In genomic region chr16:58249388-58249779, GRCh38 we compare ENCODE assay signal across 8 cellular contexts. TPM values are rescaled to one million over a fixed set of nuclear protein-coding genes. Genes with fewer than 3 reads are reported as not detected.
DNase-seq lines count a peak whose midpoint lies in the region; ATAC-seq and TF ChIP-seq lines count a peak whose summit lies in the region.

No MANE protein-coding gene starts in this region.

- H4K20me1 ChIP-seq in fibroblast of lung (ENCODE audit: control insufficient read depth, extremely low read depth, insufficient read depth, low read length) = no peaks in the 10 kb centered on the region

- no peaks in the 10 kb centered on the region for H3K36me3 Mint-ChIP-seq in progenitor cell of endocrine pancreas (ENCODE audit: insufficient read depth)

- peak overlapping the region; percentile 81 for H2AFZ ChIP-seq in fibroblast of lung (ENCODE audit: low read length)

- H3K4me1 Mint-ChIP-seq in progenitor cell of endocrine pancreas (ENCODE audit: low read depth) = peaks cover 9% of the 10 kb centered on the region

- H3K27me3 ChIP-seq in RWPE2 (ENCODE audit: insufficient read depth, poor library complexity, severe bottlenecking) (no peaks in the 10 kb centered on the region), fibroblast of lung (ENCODE audit: control insufficient read depth, insufficient read depth, low read length) (peaks cover 10% of the 10 kb centered on the region)

- no peak overlapping the region for H3K27ac ChIP-seq in RWPE2 (ENCODE audit: poor library complexity, severe bottlenecking)
- no peak overlapping the region for H3K27ac ChIP-seq in fibroblast of lung (ENCODE audit: insufficient read depth, low read length)

- ATAC-seq in RWPE2 (ENCODE audit: low read depth) = peak; percentile 26
- no peak for ATAC-seq in HG03457 (IDR thresholded peaks at IDR 0.05; ENCODE audit: unreplicated experiment)

- peak overlapping the region; percentile 81 for H3K4me2 ChIP-seq in fibroblast of lung (ENCODE audit: extremely low read depth, insufficient read depth, low read length)

- peak overlapping the region; percentile 87 for H3K4me3 Mint-ChIP-seq in progenitor cell of endocrine pancreas (ENCODE audit: low read depth)

- H3K4me1 ChIP-seq in RWPE2 (ENCODE audit: insufficient read depth, poor library complexity, severe bottlenecking) (no peaks in the 10 kb centered on the region), fibroblast of lung (ENCODE audit: control insufficient read depth, extremely low read depth, insufficient read depth, low read length) (peaks cover 2% of the 10 kb centered on the region)

- no peaks in the 10 kb centered on the region for H3K79me2 ChIP-seq in fibroblast of lung (ENCODE audit: control insufficient read depth, insufficient read depth, low read length)

- H3K4me3 ChIP-seq in GM08714 (ENCODE audit: low read length) (peak overlapping the region; percentile 35; the same call in 1 of the 2 replicates), RWPE2 (ENCODE audit: severe bottlenecking) (peak overlapping the region; percentile 46), fibroblast of lung (replicated peaks in 1 of 4; ENCODE audit: control extremely low read depth in 1 of 4, insufficient read depth in 1 of 4, low read depth in 3 of 4, low read length in 4 of 4) (peak overlapping the region; percentile 76 to 94 (median 82))

- POLR2A ChIA-PET in HEK293T (lab: Yijun Ruan, JAX) = interaction anchor here (0.6 to 1.3 kb wide), 5 partner anchors 10 to 455 kb away, joined by 3 to 11 read pairs (median 4); no protein-coding TSS in a partner anchor

- peak overlapping the region; percentile 79 for H3K9ac ChIP-seq in fibroblast of lung (ENCODE audit: insufficient read depth, low read length)

- no peaks in the 10 kb centered on the region for H3K9me3 Mint-ChIP-seq in progenitor cell of endocrine pancreas (ENCODE audit: low read depth)

- H3K27me3 Mint-ChIP-seq in progenitor cell of endocrine pancreas = peaks cover 12% of the 10 kb centered on the region

- H3K9me3 ChIP-seq in RWPE2 (ENCODE audit: severe bottlenecking) (no peaks in the 10 kb centered on the region), fibroblast of lung (ENCODE audit: control insufficient read depth, insufficient read depth, low read depth, low read length) (no peaks in the 10 kb centered on the region)

- H3K36me3 ChIP-seq in RWPE2 (ENCODE audit: low read depth) = no peaks in the 10 kb centered on the region
- H3K36me3 ChIP-seq in fibroblast of lung (ENCODE audit: control insufficient read depth, insufficient read depth, low read length) = no peaks in the 10 kb centered on the region

- DNase-seq in RWPE2 (ENCODE audit: low spot score) (no peak), fibroblast of lung (ENCODE audit: low read depth in 2 of 2) (no peak), progenitor cell of endocrine pancreas (ENCODE audit: low spot score, unreplicated experiment) (no peak), HEK293T (ENCODE audit: extremely low spot score) (no peak), DMS153 (lab: John Stamatoyannopoulos, UW) (no peak), NCI-H2171 treated with DMSO at 0.1 percent for 48 hours (lab: John Stamatoyannopoulos, UW) (no peak)

- CTCF ChIA-PET in HEK293T (lab: Yijun Ruan, JAX) = no interaction called here

- TF ChIP-seq CTCF in RWPE2 (IDR thresholded peaks at IDR 0.05; ENCODE audit: poor library complexity, severe bottlenecking) = no peak
- no peak for TF ChIP-seq CTCF in fibroblast of lung (conservative IDR thresholded peaks at IDR 0.05 in 1 of 2, IDR thresholded peaks at IDR 0.05 in 1 of 2; ENCODE audit: low read depth in 1 of 2, low read length in 2 of 2)
- TF ChIP-seq CTCF in progenitor cell of endocrine pancreas (IDR thresholded peaks at IDR 0.05; ENCODE audit: unreplicated experiment) = no peak

- H3K27ac Mint-ChIP-seq in progenitor cell of endocrine pancreas = peak overlapping the region; percentile 14

TF ChIP-seq in HEK293T, 16 proteins besides CTCF, POLR2A, EP300 and RAD21:
- TF ChIP-seq SP1 (IDR thresholded peaks at IDR 0.05) = no peak
- no peak for TF ChIP-seq SUZ12 (IDR thresholded peaks at IDR 0.05)
- TF ChIP-seq L3MBTL2 (conservative IDR thresholded peaks at IDR 0.05) = no peak
- TF ChIP-seq ZNF384 (IDR thresholded peaks at IDR 0.05) = no peak

RNA-seq across cellular contexts. Expression of gene PRSS54, which starts 45.4 kb away (rescaled TPM):
- not detected in 2 replicates for total RNA-seq in fibroblast of lung
- polyA plus RNA-seq in fibroblast of lung = not detected in 2 replicates
- not detected in 2 replicates for polyA plus RNA-seq in fibroblast of lung (2012)
- polyA minus RNA-seq in fibroblast of lung (ENCODE audit: low replicate concordance) = not detected in 2 replicates
- not detected in 2 replicates for total RNA-seq in progenitor cell of endocrine pancreas

RNA-seq across cellular contexts. Expression of gene CSNK2A2, which starts 51.5 kb away (rescaled TPM):
- total RNA-seq in fibroblast of lung = 25.2 and 33.4 TPM in 2 replicates
- polyA plus RNA-seq in fibroblast of lung = 51.0 and 54.3 TPM in 2 replicates
- 41.6 and 43.7 TPM in 2 replicates for polyA plus RNA-seq in fibroblast of lung (2012)
- polyA minus RNA-seq in fibroblast of lung (ENCODE audit: low replicate concordance) = 58.7 and 91.9 TPM in 2 replicates
- total RNA-seq in progenitor cell of endocrine pancreas = 99.9 and 101 TPM in 2 replicates
